8 cellular contexts compared by ENCODE assay signal in the genomic region with DNA sequence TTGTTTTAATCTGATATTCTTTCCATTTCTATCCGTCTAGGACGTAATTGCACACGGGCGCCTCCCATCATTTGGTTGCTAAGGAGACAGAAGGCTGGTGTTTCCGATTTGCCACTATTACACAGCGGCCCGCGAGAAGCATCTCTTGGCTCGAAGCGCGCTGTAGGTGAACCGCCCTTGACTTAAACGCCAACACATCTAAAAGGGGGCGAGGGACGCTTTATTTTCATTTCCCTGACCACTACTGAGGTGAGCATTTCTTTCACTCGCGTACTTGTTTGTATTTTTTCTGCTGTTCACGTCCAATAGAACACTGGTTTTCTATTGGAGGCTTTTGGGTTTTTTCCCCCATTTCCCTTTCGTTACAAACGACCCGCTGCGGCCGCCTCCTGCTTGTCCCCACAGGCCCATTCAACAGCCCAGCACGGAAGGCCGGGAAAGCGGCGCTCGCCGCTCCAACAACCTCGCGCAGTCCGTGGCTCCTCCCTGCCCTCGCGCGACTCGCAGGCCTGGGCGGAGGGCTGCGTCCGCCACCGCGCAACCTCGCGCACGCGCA. TPM values are rescaled to one million over a fixed set of nuclear protein-coding genes. Genes with fewer than 3 reads are reported as not detected.
DNase-seq lines count a peak whose midpoint lies in the region; ATAC-seq lines count a peak whose summit lies in the region.

No MANE protein-coding gene starts in this region.

- H2BK15ac ChIP-seq in mesenchymal stem cell (ENCODE audit: low read depth, poor library complexity, severe bottlenecking): no peak overlapping the region

- peak overlapping the region in 1 of 2 experiments; percentile 17 for H3K4ac ChIP-seq in mesenchymal stem cell (ENCODE audit: low read depth in 1 of 2, low read length in 2 of 2)

- no peak overlapping the region for H3K14ac ChIP-seq in mesenchymal stem cell (ENCODE audit: low read length in 2 of 2)

- no peaks in the 10 kb centered on the region for H3K9me3 ChIP-seq in mesenchymal stem cell (ENCODE audit: control insufficient read depth, low read length)

- H3K27me3 ChIP-seq in mesenchymal stem cell (ENCODE audit: control insufficient read depth in 1 of 2, insufficient read depth in 1 of 2, low read length in 2 of 2): no peaks in the 10 kb centered on the region

- H2AFZ ChIP-seq in mesenchymal stem cell (ENCODE audit: low read depth, low read length): no peak overlapping the region

- no peak overlapping the region for H4K8ac ChIP-seq in mesenchymal stem cell (ENCODE audit: low read length)

- H2BK5ac ChIP-seq in mesenchymal stem cell (ENCODE audit: low read depth, low read length, poor library complexity, severe bottlenecking): peak overlapping the region; percentile 59

- H4K91ac ChIP-seq in mesenchymal stem cell (ENCODE audit: low read length): no peak overlapping the region

- H3K79me1 ChIP-seq in mesenchymal stem cell (replicated peaks; ENCODE audit: low read length, poor library complexity, severe bottlenecking): peaks cover 2% of the 10 kb centered on the region

- no peak overlapping the region for H2BK120ac ChIP-seq in mesenchymal stem cell (ENCODE audit: low read depth, low read length)

- H3K36me3 ChIP-seq in mesenchymal stem cell (ENCODE audit: control insufficient read depth in 1 of 2, insufficient read depth in 2 of 2, low read depth in 1 of 2, low read length in 2 of 2): peaks cover 4 to 6% of the 10 kb centered on the region in 2 experiments

- no peak overlapping the region for H2AK5ac ChIP-seq in mesenchymal stem cell (ENCODE audit: low read length, severe bottlenecking)

- ATAC-seq in GM19023 (IDR thresholded peaks at IDR 0.05; ENCODE audit: unreplicated experiment) (peak; percentile 68), HG03159 (IDR thresholded peaks at IDR 0.05; ENCODE audit: unreplicated experiment) (peak; percentile 60)

- H3K4me3 ChIP-seq in mesenchymal stem cell (ENCODE audit: insufficient read depth in 1 of 2, low read depth in 1 of 2, low read length in 2 of 2): peak overlapping the region; percentile 46 to 93

- H3K23ac ChIP-seq in mesenchymal stem cell (ENCODE audit: low read length in 2 of 2): no peak overlapping the region

- peak overlapping the region; percentile 93 for H3K4me2 ChIP-seq in mesenchymal stem cell (ENCODE audit: low read length, poor library complexity, severe bottlenecking)

- DNase-seq in Ammon's horn (ENCODE audit: low spot score) (peak; percentile 83), NCI-H526 (lab: John Stamatoyannopoulos, UW) (peak; percentile 61 to 78), mesenchymal stem cell (peak; percentile 85)
- peak; percentile 67 for DNase-seq in activated CD4-positive, alpha-beta T cell treated with anti-CD3 and anti-CD28 coated beads, Interleukin-2, amount 50 U/mL, for 1 hour
- DNase-seq in effector CD8-positive, alpha-beta T cell (lab: John Stamatoyannopoulos, UW): peak; percentile 47
- peak; percentile 31 to 32 for DNase-seq in stimulated activated CD8-positive, alpha-beta memory T cell treated with anti-CD3 and anti-CD28 coated beads, Interleukin-15, amount 100 ng/mL, for 48 hours (ENCODE audit: low read depth in 2 of 2)

- H3K18ac ChIP-seq in mesenchymal stem cell (ENCODE audit: low read depth in 1 of 2, low read length in 2 of 2): peak overlapping the region in 1 of 2 experiments; percentile 91

- peak overlapping the region; percentile 95 for H3K27ac ChIP-seq in mesenchymal stem cell (ENCODE audit: low read length, poor library complexity, severe bottlenecking)

- peaks cover 9% of the 10 kb centered on the region for H3K4me1 ChIP-seq in mesenchymal stem cell (ENCODE audit: control insufficient read depth, insufficient read depth, low read depth, low read length)

- no peak overlapping the region for H2BK12ac ChIP-seq in mesenchymal stem cell (ENCODE audit: low read length in 2 of 2)

- WGBS in mesenchymal stem cell: 1% methylated on average over 12 of the region's 45 CpGs

- H3K9ac ChIP-seq in mesenchymal stem cell (ENCODE audit: low read length): peak overlapping the region; percentile 100

RNA-seq across cellular contexts. Expression of gene WRNIP1, which starts 0.5 kb away (rescaled TPM):
- polyA plus RNA-seq in mesenchymal stem cell (2013, experiment 1 of 2): 19.5 TPM
- polyA plus RNA-seq in mesenchymal stem cell (2013, experiment 2 of 2): 21.4 TPM

RNA-seq across cellular contexts. Expression of gene MYLK4, which starts 14.0 kb away (rescaled TPM):
- 0.23 TPM for polyA plus RNA-seq in mesenchymal stem cell (2013, experiment 1 of 2)
- 0.25 TPM for polyA plus RNA-seq in mesenchymal stem cell (2013, experiment 2 of 2)

Comparison
In these comparisons a context has a peak if more than half of its experiments do, and no peak if none do; other contexts are left out.
1. Peak in every context shown above with its lines: DNase-seq, ATAC-seq, H3K4me3 ChIP-seq and H3K27ac ChIP-seq.
2. DNase-seq: peak in every context shown above with its lines; median percentile 85 in mesenchymal stem cell; 83 in Ammon's horn; 70 in NCI-H526; 67 in activated CD4-positive, alpha-beta T cell treated with anti-CD3 and anti-CD28 coated beads, Interleukin-2, amount 50 U/mL, for 1 hour; 47 in effector CD8-positive, alpha-beta T cell; 32 in stimulated activated CD8-positive, alpha-beta memory T cell treated with anti-CD3 and anti-CD28 coated beads, Interleukin-15, amount 100 ng/mL, for 48 hours.